ENCODE assay signal across 20 cellular contexts in genomic region chr7:26190417-26190869, GRCh38. TPM values are rescaled to one million over a fixed set of nuclear protein-coding genes. Genes with fewer than 3 reads are reported as not detected.
DNase-seq lines count a peak whose midpoint lies in the region; ATAC-seq, FAIRE-seq and TF ChIP-seq lines count a peak whose summit lies in the region.
"Had no signal": no experiment of that assay in that cellular context is flagged by ENCODE, and none has a peak within 500 bp of the region (broad histone marks: within the 10 kb centered on the region; RNA-seq: fewer than 3 reads in every experiment).

No MANE protein-coding gene starts in this region.

- intact Hi-C loops in activated naive CD4-positive, alpha-beta T cell treated with anti-CD3 and anti-CD28 coated beads for 36 hours (cut with micrococcal nuclease), result no loop called here
- intact Hi-C loops in PC-9 (cut with micrococcal nuclease; ENCODE audit: unreplicated experiment) (loop anchor here (10.0 kb wide), 1 partner anchor 296 kb away; no protein-coding TSS in a partner anchor), GM12878 (cut with micrococcal nuclease; ENCODE audit: unreplicated experiment) (loop anchor here (5.0 kb wide), 1 partner anchor 298 kb away; no protein-coding TSS in a partner anchor)

- no peak for ATAC-seq in GM12878
- ATAC-seq: HCT116, mucosa of descending colon had no signal

- H3K36me3 ChIP-seq in PC-9 (ENCODE audit: low read depth), result peaks cover 73% of the 10 kb centered on the region
- H3K36me3 ChIP-seq in GM12878 (ENCODE audit: control insufficient read depth in 2 of 2, insufficient read depth in 2 of 2, low read length in 1 of 2), result peaks cover 8 to 48% of the 10 kb centered on the region in 2 experiments

- H3K4me3 ChIP-seq in PC-9, result no peak overlapping the region
- H3K4me3 ChIP-seq in GM12878, result no peak overlapping the region
- H3K4me3 ChIP-seq: mucosa of descending colon, suprapubic skin had no signal

- H4K20me1 ChIP-seq in PC-9 (ENCODE audit: insufficient read depth) (peaks cover 83% of the 10 kb centered on the region), GM12878 (ENCODE audit: control insufficient read depth, insufficient read depth) (peaks cover 7% of the 10 kb centered on the region; the same call in 1 of the 2 replicates)

- TF ChIP-seq RAD21 in GM12878 (IDR thresholded peaks at IDR 0.05; ENCODE audit: insufficient read depth, low read depth, low read length), result no peak

- H3K27me3 ChIP-seq in PC-9 (ENCODE audit: insufficient read depth, low read depth) (no peaks in the 10 kb centered on the region), GM12878 (replicated peaks in 1 of 2; ENCODE audit: control insufficient read depth in 2 of 2, insufficient read depth in 2 of 2, low read length in 1 of 2) (no peaks in the 10 kb centered on the region)
- H3K27me3 ChIP-seq: suprapubic skin had no signal

- H3F3A ChIP-seq in PC-9 (ENCODE audit: insufficient read depth, low read depth), result peaks cover 100% of the 10 kb centered on the region

- no peaks in the 10 kb centered on the region for H3K9me3 Mint-ChIP-seq in activated naive CD4-positive, alpha-beta T cell treated with anti-CD3 and anti-CD28 coated beads for 36 hours
- H3K9me3 Mint-ChIP-seq in progenitor cell of endocrine pancreas (ENCODE audit: low read depth), result no peaks in the 10 kb centered on the region

- no peak overlapping the region for H3K9ac ChIP-seq in GM12878 (ENCODE audit: control insufficient read depth, insufficient read depth, low read length)

- peaks cover 16% of the 10 kb centered on the region; the same call in 1 of the 2 replicates for H3K4me1 ChIP-seq in PC-9 (replicated peaks; ENCODE audit: insufficient read depth)
- H3K4me1 ChIP-seq in GM12878 (ENCODE audit: control insufficient read depth, insufficient read depth, low read length), result peaks cover 27% of the 10 kb centered on the region

- H3K9me3 ChIP-seq in PC-9 (ENCODE audit: insufficient read depth, low read depth) (no peaks in the 10 kb centered on the region), GM12878 (replicated peaks; ENCODE audit: control insufficient read depth, insufficient read depth, low read length) (no peaks in the 10 kb centered on the region)
- H3K9me3 ChIP-seq: mucosa of descending colon, suprapubic skin had no signal

- SMC1A ChIA-PET in GM12878 (lab: Charles Lee; ENCODE audit: uncharacterized antibody, unreplicated experiment), result interaction anchor here (1.0 to 5.2 kb wide), 6 partner anchors 10 to 170 kb away, joined by 3 to 50 read pairs (median 10); partner anchors contain the start of gene NFE2L3

- H3K4me3 Mint-ChIP-seq in activated naive CD4-positive, alpha-beta T cell treated with anti-CD3 and anti-CD28 coated beads for 36 hours, result no peak overlapping the region
- H3K4me3 Mint-ChIP-seq in progenitor cell of endocrine pancreas (ENCODE audit: low read depth), result no peak overlapping the region

- H3K4me1 Mint-ChIP-seq in activated naive CD4-positive, alpha-beta T cell treated with anti-CD3 and anti-CD28 coated beads for 36 hours (ENCODE audit: low read depth), result peaks cover 87% of the 10 kb centered on the region
- H3K4me1 Mint-ChIP-seq in progenitor cell of endocrine pancreas (ENCODE audit: low read depth), result peaks cover 34% of the 10 kb centered on the region

- WGBS in GM12878 (ENCODE audit: insufficient coverage, insufficient replicate concordance, low lambda C conversion rate, missing lambda C conversion rate), result 95% methylated on average over 1 of the region's 1 CpG

- no peak for TF ChIP-seq EP300 in GM12878 (IDR thresholded peaks at IDR 0.05; ENCODE audit: borderline replicate concordance in 1 of 2, control insufficient read depth in 1 of 2, low read depth in 2 of 2, low read length in 2 of 2)

- peaks cover 75% of the 10 kb centered on the region for H3K36me3 Mint-ChIP-seq in activated naive CD4-positive, alpha-beta T cell treated with anti-CD3 and anti-CD28 coated beads for 36 hours (ENCODE audit: low read depth)
- peaks cover 63% of the 10 kb centered on the region for H3K36me3 Mint-ChIP-seq in progenitor cell of endocrine pancreas (ENCODE audit: insufficient read depth)

- no peaks in the 10 kb centered on the region for H3K27me3 Mint-ChIP-seq in activated naive CD4-positive, alpha-beta T cell treated with anti-CD3 and anti-CD28 coated beads for 36 hours (ENCODE audit: low read depth)
- no peaks in the 10 kb centered on the region for H3K27me3 Mint-ChIP-seq in progenitor cell of endocrine pancreas

- no peaks in the 10 kb centered on the region for H3K9me2 ChIP-seq in PC-9 (ENCODE audit: insufficient read depth)

- H3K27ac ChIP-seq in PC-9 (peak overlapping the region; percentile 38), GM12878 (ENCODE audit: control insufficient read depth, insufficient read depth) (no peak overlapping the region)
- H3K27ac ChIP-seq: suprapubic skin had no signal

- H3K4me2 ChIP-seq in PC-9, result no peak overlapping the region
- H3K4me2 ChIP-seq in GM12878 (ENCODE audit: control insufficient read depth, insufficient read depth), result no peak overlapping the region

- POLR2A ChIA-PET in PC-9 (lab: Charles Lee; ENCODE audit: unreplicated experiment), result no interaction called here
- POLR2A ChIA-PET in GM12878 (lab: Charles Lee), result interaction anchor here (1.7 to 12.7 kb wide), 5 partner anchors 9 to 32 kb away, joined by 5 to 206 read pairs (median 8); partner anchors contain the start of gene CBX3

- H3K79me2 ChIP-seq in PC-9 (ENCODE audit: low read depth), result peaks cover 69% of the 10 kb centered on the region
- H3K79me2 ChIP-seq in GM12878 (ENCODE audit: control insufficient read depth, insufficient read depth, low read length), result peaks cover 54% of the 10 kb centered on the region

- DNase-seq in activated naive CD4-positive, alpha-beta T cell treated with anti-CD3 and anti-CD28 coated beads for 36 hours, result no peak
- DNase-seq in activated naive CD4-positive, alpha-beta T cell treated with anti-CD3 and anti-CD28 coated beads, Interleukin-2, amount 50 U/mL, for 16 hours, result no peak
- DNase-seq in PC-9, result no peak
- DNase-seq in GM12878 (ENCODE audit: low read depth, low spot score), result no peak
- no peak for DNase-seq in progenitor cell of endocrine pancreas (ENCODE audit: low spot score, unreplicated experiment)
- DNase-seq in 8988T, result no peak
- no peak for DNase-seq in GF-D8 (lab: John Stamatoyannopoulos, UW)
- DNase-seq in effector CD4-positive, alpha-beta T cell, result no peak
- DNase-seq: activated CD4-positive, CD25-positive, alpha-beta regulatory T cell treated with anti-CD3 and anti-CD28 coated beads, Interleukin-2, amount 50 U/mL, for 72 hours; activated effector memory CD4-positive, alpha-beta T cell treated with anti-CD3 and anti-CD28 coated beads, Interleukin-2, amount 50 U/mL, for 16 hours; central memory CD4-positive, alpha-beta T cell; DMS 273 treated with DMSO at 0.1 percent for 48 hours; islet precursor cell; mucosa of descending colon; NCI-H146; posterior cingulate gyrus; SW 1271 had no signal

- in situ Hi-C loops in GM12878 (cut with MboI), result loop anchor here (5.0 to 10.0 kb wide), 2 partner anchors 98 to 174 kb away; no protein-coding TSS in a partner anchor

- TF ChIP-seq CTCF in PC-9 (conservative IDR thresholded peaks at IDR 0.05) (no peak), GM12878 (IDR thresholded peaks at IDR 0.05 in 2 of 3, conservative IDR thresholded peaks at IDR 0.05 in 1 of 3; ENCODE audit: control insufficient read depth in 2 of 3, extremely low read depth in 1 of 3, insufficient read depth in 1 of 3, low read depth in 3 of 3, low read length in 3 of 3) (no peak), progenitor cell of endocrine pancreas (IDR thresholded peaks at IDR 0.05; ENCODE audit: unreplicated experiment) (no peak)

- TF ChIP-seq POLR2A in GM12878 (IDR thresholded peaks at IDR 0.05; ENCODE audit: low read depth, low read length), result no peak

- no peak for FAIRE-seq in GM12878 (lab: Jason Lieb, UNC)
- FAIRE-seq: endothelial cell of umbilical vein had no signal

- H3K27ac Mint-ChIP-seq in activated naive CD4-positive, alpha-beta T cell treated with anti-CD3 and anti-CD28 coated beads for 36 hours, result peak overlapping the region; percentile 26
- peak overlapping the region; percentile 81 for H3K27ac Mint-ChIP-seq in progenitor cell of endocrine pancreas

- BruUV-seq in PC-9 (replicated peaks; lab: Mats Ljungman, UMichigan) (no TSS peak), GM12878 (replicated peaks; lab: Mats Ljungman, UMichigan) (TSS peak; percentile 0)

- CTCF ChIA-PET in activated naive CD4-positive, alpha-beta T cell treated with anti-CD3 and anti-CD28 coated beads for 36 hours (lab: Charles Lee), result interaction anchor here (0.7 to 1.4 kb wide), 3 partner anchors 10 to 175 kb away, joined by 3 to 5 read pairs (median 4); no protein-coding TSS in a partner anchor
- CTCF ChIA-PET in PC-9 (lab: Charles Lee) (no interaction called here), GM12878 (lab: Yijun Ruan, JAX) (interaction anchor here (2.4 to 13.1 kb wide), 4 partner anchors 23 to 101 kb away, joined by 8 to 203 read pairs (median 21); partner anchors contain the start of gene NFE2L3)

- RAD21 ChIA-PET in GM12878 (lab: Charles Lee; ENCODE audit: unreplicated experiment), result interaction anchor here (2.1 to 12.7 kb wide), 4 partner anchors 33 to 175 kb away, joined by 8 to 164 read pairs (median 63); no protein-coding TSS in a partner anchor

- H2AFZ ChIP-seq in PC-9 (no peak overlapping the region), GM12878 (ENCODE audit: control insufficient read depth, low read depth, low read length) (no peak overlapping the region)

RNA-seq across cellular contexts. Expression of gene HNRNPA2B1, which starts 10.1 kb away (rescaled TPM):
- 100 to 1,000 TPM; 925 to 950 TPM for total RNA-seq in activated naive CD4-positive, alpha-beta T cell treated with anti-CD3 and anti-CD28 coated beads for 36 hours
- total RNA-seq in PC-9 (2021) (526 and 792 TPM in 2 replicates), GM12878 (2014; rRNA removed) (295 and 319 TPM in 2 replicates), GM12878 (2014; rRNA removed; fragmentation: Illumina TruSeq; extraction: Trizol) (603 and 632 TPM in 2 replicates), GM12878 (2021) (699 and 740 TPM in 2 replicates), progenitor cell of endocrine pancreas (950 and 984 TPM in 2 replicates)
- 404 and 419 TPM in 2 replicates for total RNA-seq in GM12878 (2013; cell fraction: nucleolus; rRNA removed)
- polyA plus RNA-seq in GM12878 (2011; ENCODE audit: low read depth), result 532 TPM
- polyA plus RNA-seq in GM12878 (2011; rRNA removed) (721 and 1,149 TPM in 2 replicates), GM12878 (2014; fragmentation: Illumina TruSeq; extraction: Trizol) (1,357 and 1,719 TPM in 2 replicates), GM12878 (2014; fragmentation: Nextera tagmentation; extraction: Ambion mirVana) (1,000 to 10,000 TPM in 1 of 2 experiments, 100 to 1,000 TPM in 1; 726 to 1,124 TPM), GM12878 (2014; rRNA removed) (1,063 and 1,240 TPM in 2 replicates), GM12878 (2016; fragmentation: Nextera tagmentation; extraction: Ambion mirVana) (1,000 to 10,000 TPM; 1,359 to 1,396 TPM)
- polyA plus RNA-seq in GM12878 (2011; cell fraction: cytosol; rRNA removed), result 265 and 307 TPM in 2 replicates
- 577 and 864 TPM in 2 replicates for polyA plus RNA-seq in GM12878 (2011; cell fraction: nucleus; rRNA removed)
- polyA plus RNA-seq in GM12878 (2012), result 686 TPM in 2 replicates
- 198 and 212 TPM in 2 replicates for polyA minus RNA-seq in GM12878 (2011; rRNA and poly(A)+ RNA removed)
- 167 and 191 TPM in 2 replicates for polyA minus RNA-seq in GM12878 (2011; cell fraction: cytosol; rRNA and poly(A)+ RNA removed)
- 133 and 235 TPM in 2 replicates for polyA minus RNA-seq in GM12878 (2011; cell fraction: nucleus; rRNA and poly(A)+ RNA removed)

RNA-seq across cellular contexts. Expression of gene CBX3, which starts 11.1 kb away (rescaled TPM):
- 100 to 1,000 TPM; 260 to 273 TPM for total RNA-seq in activated naive CD4-positive, alpha-beta T cell treated with anti-CD3 and anti-CD28 coated beads for 36 hours
- total RNA-seq in PC-9 (2021) (282 and 308 TPM in 2 replicates), GM12878 (2014; rRNA removed) (153 and 181 TPM in 2 replicates), GM12878 (2014; rRNA removed; fragmentation: Illumina TruSeq; extraction: Trizol) (303 and 305 TPM in 2 replicates), GM12878 (2021) (194 and 201 TPM in 2 replicates), progenitor cell of endocrine pancreas (221 and 222 TPM in 2 replicates)
- 188 TPM in 2 replicates for total RNA-seq in GM12878 (2013; cell fraction: nucleolus; rRNA removed)
- 71.4 TPM for polyA plus RNA-seq in GM12878 (2011; ENCODE audit: low read depth)
- polyA plus RNA-seq in GM12878 (2011; rRNA removed) (238 and 407 TPM in 2 replicates), GM12878 (2014; fragmentation: Illumina TruSeq; extraction: Trizol) (307 and 369 TPM in 2 replicates), GM12878 (2014; fragmentation: Nextera tagmentation; extraction: Ambion mirVana) (100 to 1,000 TPM; 205 to 247 TPM), GM12878 (2014; rRNA removed) (191 and 239 TPM in 2 replicates), GM12878 (2016; fragmentation: Nextera tagmentation; extraction: Ambion mirVana) (100 to 1,000 TPM; 205 to 212 TPM)
- polyA plus RNA-seq in GM12878 (2011; cell fraction: cytosol; rRNA removed), result 70.7 and 72.5 TPM in 2 replicates
- 112 and 122 TPM in 2 replicates for polyA plus RNA-seq in GM12878 (2011; cell fraction: nucleus; rRNA removed)
- 150 and 167 TPM in 2 replicates for polyA plus RNA-seq in GM12878 (2012)
- polyA minus RNA-seq in GM12878 (2011; rRNA and poly(A)+ RNA removed), result 44.8 and 66.0 TPM in 2 replicates
- polyA minus RNA-seq in GM12878 (2011; cell fraction: cytosol; rRNA and poly(A)+ RNA removed), result 27.1 and 39.7 TPM in 2 replicates
- 83.8 and 123 TPM in 2 replicates for polyA minus RNA-seq in GM12878 (2011; cell fraction: nucleus; rRNA and poly(A)+ RNA removed)

RNA-seq across cellular contexts. Expression of gene NFE2L3, which starts 38.4 kb away (rescaled TPM):
- total RNA-seq in activated naive CD4-positive, alpha-beta T cell treated with anti-CD3 and anti-CD28 coated beads for 36 hours, result 10 to 100 TPM; 12.5 to 12.9 TPM
- total RNA-seq in PC-9 (2021) (44.2 and 49.1 TPM in 2 replicates), GM12878 (2014; rRNA removed) (17.2 and 17.4 TPM in 2 replicates), GM12878 (2014; rRNA removed; fragmentation: Illumina TruSeq; extraction: Trizol) (21.0 and 21.2 TPM in 2 replicates), GM12878 (2021) (14.5 and 15.7 TPM in 2 replicates), progenitor cell of endocrine pancreas (25.5 and 28.0 TPM in 2 replicates)
- 31.0 and 35.3 TPM in 2 replicates for total RNA-seq in GM12878 (2013; cell fraction: nucleolus; rRNA removed)
- 4.8 TPM for polyA plus RNA-seq in GM12878 (2011; ENCODE audit: low read depth)
- polyA plus RNA-seq in GM12878 (2011; rRNA removed) (34.9 and 45.3 TPM in 2 replicates), GM12878 (2014; fragmentation: Illumina TruSeq; extraction: Trizol) (21.6 and 24.9 TPM in 2 replicates), GM12878 (2014; fragmentation: Nextera tagmentation; extraction: Ambion mirVana) (1 to 10 TPM; 4.9 to 8.9 TPM), GM12878 (2014; rRNA removed) (10.2 and 11.5 TPM in 2 replicates), GM12878 (2016; fragmentation: Nextera tagmentation; extraction: Ambion mirVana) (1 to 10 TPM; 4.4 to 6.8 TPM)
- 11.7 and 17.7 TPM in 2 replicates for polyA plus RNA-seq in GM12878 (2011; cell fraction: cytosol; rRNA removed)
- 14.0 and 14.4 TPM in 2 replicates for polyA plus RNA-seq in GM12878 (2011; cell fraction: nucleus; rRNA removed)
- 6.8 and 11.8 TPM in 2 replicates for polyA plus RNA-seq in GM12878 (2012)
- 20.6 and 35.0 TPM in 2 replicates for polyA minus RNA-seq in GM12878 (2011; rRNA and poly(A)+ RNA removed)
- 11.5 and 11.9 TPM in 2 replicates for polyA minus RNA-seq in GM12878 (2011; cell fraction: cytosol; rRNA and poly(A)+ RNA removed)
- polyA minus RNA-seq in GM12878 (2011; cell fraction: nucleus; rRNA and poly(A)+ RNA removed), result 11.0 and 12.6 TPM in 2 replicates
